Comparison of ENCODE assay signal across 31 cellular contexts in genomic region chr10:5557799-5558771, GRCh38. TPM values are rescaled to one million over a fixed set of nuclear protein-coding genes. Genes with fewer than 3 reads are reported as not detected.
DNase-seq lines count a peak whose midpoint lies in the region; ATAC-seq, FAIRE-seq and TF ChIP-seq lines count a peak whose summit lies in the region.
"Had no signal": no experiment of that assay in that cellular context is flagged by ENCODE, and none has a peak within 500 bp of the region (broad histone marks: within the 10 kb centered on the region; RNA-seq: fewer than 3 reads in every experiment).

No MANE protein-coding gene starts in this region.

- H3K4me2 ChIP-seq in A549, result no peak overlapping the region
- H3K4me2 ChIP-seq: KMS-11 had no signal

- no peak for TF ChIP-seq RAD21 in A549 (conservative IDR thresholded peaks at IDR 0.05 in 1 of 2, IDR thresholded peaks at IDR 0.05 in 1 of 2)

- no peak for TF ChIP-seq EP300 in A549 (IDR thresholded peaks at IDR 0.05)

- DNase-seq in A549 (ENCODE audit: low read depth in 1 of 2, low spot score in 1 of 2) (no peak), left lobe of liver (ENCODE audit: low spot score) (peak; percentile 42), spleen (peak; percentile 70), HK-2 (ENCODE audit: unreplicated experiment) (no peak), adrenal gland (no peak), EL (no peak)
- DNase-seq: activated naive CD4-positive, alpha-beta T cell treated with anti-CD3 and anti-CD28 coated beads, Interleukin-2, amount 10 ng/mL, durations not matched to agents 7 days and 5 days; activated T-cell treated with anti-CD3 and anti-CD28 coated beads, Interleukin-2, amount 50 U/mL, for 4 hours; cerebellar nuclear complex; DND-41; effector CD4-positive, alpha-beta T cell; erythroblast; foreskin keratinocyte; HFFc6; hippocampal formation; mammary epithelial cell; MV-4-11; NCI-H1694; NCI-H774; nucleus accumbens; stimulated activated CD4-positive, alpha-beta T cell treated with anti-CD3 and anti-CD28 coated beads, Interleukin-15, amount 100 ng/mL, for 24 hours; T1000; testis had no signal

- TF ChIP-seq POLR2A in A549 (IDR thresholded peaks at IDR 0.05; ENCODE audit: low read length) (no peak), spleen (IDR thresholded peaks at IDR 0.05) (no peak), adrenal gland (IDR thresholded peaks at IDR 0.05) (no peak)

- ATAC-seq in A549 (no peak; a peak in 1 of 6 replicates), left lobe of liver (no peak), HG03159 (IDR thresholded peaks at IDR 0.05; ENCODE audit: unreplicated experiment) (no peak)
- ATAC-seq: activated CD4-positive, CD25-positive, alpha-beta regulatory T cell treated with anti-CD3 and anti-CD28 coated beads, Interleukin-2, amount 50 U/mL, for 24 hours; activated T-cell treated with anti-CD3 and anti-CD28 coated beads, Interleukin-2, amount 50 U/mL, for 4 hours; foreskin keratinocyte; right cardiac atrium had no signal

- FAIRE-seq in A549 (lab: Jason Lieb, UNC), result no peak
- FAIRE-seq: HTR-8/SVneo had no signal

- H3K36me3 ChIP-seq in spleen (no peaks in the 10 kb centered on the region), adrenal gland (replicated peaks in 1 of 2) (no peaks in the 10 kb centered on the region)

- TF ChIP-seq CTCF in A549 (IDR thresholded peaks at IDR 0.05), result no peak
- TF ChIP-seq CTCF in VCaP (conservative IDR thresholded peaks at IDR 0.05), result no peak
- TF ChIP-seq CTCF in spleen (IDR thresholded peaks at IDR 0.05 in 8 of 11, conservative IDR thresholded peaks at IDR 0.05 in 3 of 11), result no peak
- no peak for TF ChIP-seq CTCF in adrenal gland (IDR thresholded peaks at IDR 0.05)

- H3K27me3 ChIP-seq in spleen (replicated peaks in 1 of 7) (peaks cover 0 to 18% (median 0%) of the 10 kb centered on the region in 7 donors), adrenal gland (no peaks in the 10 kb centered on the region)
- H3K27me3 ChIP-seq: foreskin keratinocyte, testis had no signal

- CTCF ChIA-PET in A549 (lab: Yijun Ruan, JAX), result interaction anchor here (0.5 to 6.6 kb wide), 9 partner anchors 8 to 743 kb away, joined by 3 to 37 read pairs (median 3); no protein-coding TSS in a partner anchor

- WGBS in A549 (ENCODE audit: missing lambda C conversion rate), result 85% methylated on average over 27 of the region's 31 CpGs
- WGBS in spleen, 5 donors, result 83 to 93% (median 89%) methylated on average over 24 to 31 of the region's 31 CpGs
- WGBS in adrenal gland, 4 donors, result 79 to 88% (median 87%) methylated on average over 20 to 31 of the region's 31 CpGs

- H3K9me3 ChIP-seq in A549, result no peaks in the 10 kb centered on the region
- H3K9me3 ChIP-seq in spleen, result no peaks in the 10 kb centered on the region
- H3K9me3 ChIP-seq in adrenal gland (replicated peaks in 1 of 3), result no peaks in the 10 kb centered on the region
- H3K9me3 ChIP-seq: testis had no signal

- intact Hi-C loops in spleen (cut with DNase I; ENCODE audit: low total_unique reads) (no loop called here), adrenal gland (cut with DNase I) (no loop called here)

- POLR2A ChIA-PET in A549 (lab: Yijun Ruan, JAX), result interaction anchor here (0.9 kb wide), 1 partner anchor 57 kb away, joined by 3 read pairs; no protein-coding TSS in a partner anchor

- no peak overlapping the region for H3K4me3 ChIP-seq in A549
- no peak overlapping the region for H3K4me3 ChIP-seq in spleen
- H3K4me3 ChIP-seq in adrenal gland, result no peak overlapping the region
- H3K4me3 ChIP-seq: testis had no signal

- H3K27ac ChIP-seq in A549 (peak overlapping the region; percentile 36 to 78; a peak in 3 of 6 replicates), VCaP (peak overlapping the region; percentile 99), spleen (no peak overlapping the region), adrenal gland (no peak overlapping the region)
- H3K27ac ChIP-seq: KMS-11, testis had no signal

- H3K4me1 ChIP-seq in A549, result peaks cover 31% of the 10 kb centered on the region
- H3K4me1 ChIP-seq in spleen, result no peaks in the 10 kb centered on the region
- H3K4me1 ChIP-seq in adrenal gland (replicated peaks in 1 of 2), result no peaks in the 10 kb centered on the region

TF ChIP-seq in A549, 52 proteins besides CTCF, POLR2A, EP300 and RAD21:
- no peak for TF ChIP-seq USF2 (IDR thresholded peaks at IDR 0.05)
- TF ChIP-seq ATOH8 (CRISPR knock-in tag; IDR thresholded peaks at IDR 0.05; ENCODE audit: low read depth), result no peak

RNA-seq across cellular contexts. Expression of gene CALML3, which starts 33.3 kb away (rescaled TPM):
- polyA plus RNA-seq in A549 (2011; rRNA removed) (not detected in 2 replicates), A549 (2017; fragmentation: RNase III; extraction: RNeasy Plus Mini Kit Qiagen cat#74134 plus additional on column Dnase treatment) (not detected in 3 replicates), spleen (under 1 TPM in 1 of 3 donors, not detected in 2; 0.10 TPM), adrenal gland (under 1 TPM in 1 of 3 donors, not detected in 2; 0.07 TPM)
- 0.01 TPM in 1 of 2 replicates, not detected in the other for polyA plus RNA-seq in A549 (2012; cell fraction: cytosol; rRNA removed)
- polyA plus RNA-seq in A549 (2012; cell fraction: nucleus; rRNA removed), result not detected in 2 replicates
- not detected in 2 replicates for polyA minus RNA-seq in A549 (2011; rRNA and poly(A)+ RNA removed)
- total RNA-seq in left lobe of liver (not detected), spleen (not detected), adrenal gland (not detected)
- total RNA-seq: activated T-cell treated with anti-CD3 and anti-CD28 coated beads, Interleukin-2, amount 50 U/mL, for 4 hours; HFFc6; myocyte; right cardiac atrium had no signal
- polyA plus RNA-seq: BJ, right cardiac atrium had no signal

RNA-seq across cellular contexts. Expression of gene CALML5, which starts 58.7 kb away (rescaled TPM):
- polyA plus RNA-seq in A549 (2011; rRNA removed) (not detected in 2 replicates), A549 (2017; fragmentation: RNase III; extraction: RNeasy Plus Mini Kit Qiagen cat#74134 plus additional on column Dnase treatment) (not detected in 3 replicates), spleen (under 1 TPM in 1 of 3 donors, not detected in 2; 0.13 TPM), adrenal gland (not detected)
- not detected in 2 replicates for polyA plus RNA-seq in A549 (2012; cell fraction: cytosol; rRNA removed)
- not detected in 2 replicates for polyA plus RNA-seq in A549 (2012; cell fraction: nucleus; rRNA removed)
- not detected in 2 replicates for polyA minus RNA-seq in A549 (2011; rRNA and poly(A)+ RNA removed)
- total RNA-seq in left lobe of liver (not detected), spleen (not detected), adrenal gland (not detected)
- total RNA-seq: activated T-cell treated with anti-CD3 and anti-CD28 coated beads, Interleukin-2, amount 50 U/mL, for 4 hours; HFFc6; mammary epithelial cell; myocyte; right cardiac atrium had no signal
- polyA plus RNA-seq: BJ, right cardiac atrium had no signal

Comparison
In these comparisons a context has a peak if more than half of its experiments do, and no peak if none do; other contexts are left out.
1. DNase-seq: peak in left lobe of liver (single experiment) and spleen (single experiment); none in A549 (0 of 2), HK-2 (single experiment), adrenal gland (0 of 7) and EL (single experiment).
2. H3K27ac ChIP-seq: peak in A549 (2 of 2) and VCaP (single experiment); none in spleen (0 of 8) and adrenal gland (0 of 5).